Comparison of ENCODE assay signal across 23 cellular contexts in the genomic region with DNA sequence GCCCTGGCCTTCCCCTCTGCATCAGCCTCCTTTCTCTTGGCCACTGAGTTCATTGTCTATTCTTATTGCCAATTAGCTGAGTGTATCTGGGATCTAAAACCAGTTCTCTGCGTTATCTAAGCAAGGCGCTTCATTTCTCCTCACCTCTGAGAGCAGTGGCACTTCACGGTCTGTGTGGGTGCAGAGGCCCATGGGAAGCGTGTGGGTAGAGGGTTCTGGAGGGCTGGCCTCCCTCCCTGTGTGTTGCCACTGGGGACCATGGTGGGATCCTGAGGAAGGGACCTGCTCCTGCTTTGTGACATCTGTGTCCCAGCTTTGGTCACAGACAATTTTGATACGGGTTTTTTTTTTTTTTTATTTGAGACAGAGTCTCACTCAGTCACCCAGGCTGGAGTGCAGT. TPM values are rescaled to one million over a fixed set of nuclear protein-coding genes. Genes with fewer than 3 reads are reported as not detected.
DNase-seq lines count a peak whose midpoint lies in the region; ATAC-seq, FAIRE-seq and TF ChIP-seq lines count a peak whose summit lies in the region.
"Had no signal": no experiment of that assay in that cellular context is flagged by ENCODE, and none has a peak within 500 bp of the region (broad histone marks: within the 10 kb centered on the region; RNA-seq: fewer than 3 reads in every experiment).

No MANE protein-coding gene starts in this region.

- WGBS in neuronal stem cell (ENCODE audit: extremely low coverage in 2 of 2, insufficient read length in 2 of 2, insufficient replicate concordance in 1 of 2), 2 donors: no CpG with 5 or more reads among the region's 5 CpGs
- WGBS in smooth muscle cell (ENCODE audit: low lambda C conversion rate): 76% methylated on average over 5 of the region's 5 CpGs

- no peak overlapping the region for H3K9ac ChIP-seq in neuronal stem cell (ENCODE audit: low read depth, low read length, poor library complexity)
- no peak overlapping the region for H3K9ac ChIP-seq in smooth muscle cell (ENCODE audit: low read depth)

- no peak overlapping the region for H2BK5ac ChIP-seq in neuronal stem cell (ENCODE audit: low read length)

- no peaks in the 10 kb centered on the region for H3K9me3 Mint-ChIP-seq in T-helper 1 cell treated with Interleukin-12 subunit alpha and Interleukin-12 subunit beta and Interleukin-4 antibody, amounts not matched to agents 30 μg/mL and 1 μg/mL, for 36 hours
- no peaks in the 10 kb centered on the region for H3K9me3 Mint-ChIP-seq in activated naive CD8-positive, alpha-beta T cell treated with anti-CD3 and anti-CD28 coated beads, Interleukin-2, amount 10 ng/mL, durations not matched to agents 7 days and 5 days

- no peak overlapping the region for H2BK120ac ChIP-seq in neuronal stem cell (ENCODE audit: low read depth, low read length)

- H3K27me3 Mint-ChIP-seq in T-helper 1 cell treated with Interleukin-12 subunit alpha and Interleukin-12 subunit beta and Interleukin-4 antibody, amounts not matched to agents 30 μg/mL and 1 μg/mL, for 36 hours (ENCODE audit: low read depth): no peaks in the 10 kb centered on the region
- no peaks in the 10 kb centered on the region for H3K27me3 Mint-ChIP-seq in activated naive CD8-positive, alpha-beta T cell treated with anti-CD3 and anti-CD28 coated beads, Interleukin-2, amount 10 ng/mL, durations not matched to agents 7 days and 5 days
- H3K27me3 Mint-ChIP-seq: progenitor cell of endocrine pancreas had no signal

- H3F3A ChIP-seq in smooth muscle cell (ENCODE audit: low read depth): peaks cover 9% of the 10 kb centered on the region

- H3K4me1 Mint-ChIP-seq in T-helper 1 cell treated with Interleukin-12 subunit alpha and Interleukin-12 subunit beta and Interleukin-4 antibody, amounts not matched to agents 30 μg/mL and 1 μg/mL, for 36 hours (ENCODE audit: low read depth): peaks cover 2% of the 10 kb centered on the region
- peaks cover 6% of the 10 kb centered on the region for H3K4me1 Mint-ChIP-seq in activated naive CD8-positive, alpha-beta T cell treated with anti-CD3 and anti-CD28 coated beads, Interleukin-2, amount 10 ng/mL, durations not matched to agents 7 days and 5 days

- H4K8ac ChIP-seq in neuronal stem cell (ENCODE audit: low read depth, low read length): no peak overlapping the region

- peak overlapping the region; percentile 35 for H3K27ac ChIP-seq in neuronal stem cell (replicated peaks; ENCODE audit: low read length)
- no peak overlapping the region for H3K27ac ChIP-seq in smooth muscle cell (ENCODE audit: low read depth)
- H3K27ac ChIP-seq: 22Rv1, esophagus squamous epithelium, skin epidermis, suprapubic skin had no signal

- H3K4me3 ChIP-seq in neuronal stem cell (ENCODE audit: low read length in 2 of 2) (no peak overlapping the region), smooth muscle cell (no peak overlapping the region)
- H3K4me3 ChIP-seq: esophagus squamous epithelium, left lung, MG63, skin epidermis, suprapubic skin had no signal

- peaks cover 36% of the 10 kb centered on the region for H3K36me3 Mint-ChIP-seq in T-helper 1 cell treated with Interleukin-12 subunit alpha and Interleukin-12 subunit beta and Interleukin-4 antibody, amounts not matched to agents 30 μg/mL and 1 μg/mL, for 36 hours (ENCODE audit: low read depth)
- H3K36me3 Mint-ChIP-seq in activated naive CD8-positive, alpha-beta T cell treated with anti-CD3 and anti-CD28 coated beads, Interleukin-2, amount 10 ng/mL, durations not matched to agents 7 days and 5 days: peaks cover 20% of the 10 kb centered on the region

- H3K14ac ChIP-seq in neuronal stem cell (ENCODE audit: low read length): no peak overlapping the region

- H2AFZ ChIP-seq in neuronal stem cell (ENCODE audit: low read length) (no peak overlapping the region), smooth muscle cell (ENCODE audit: low read depth) (no peak overlapping the region)

- no peak for FAIRE-seq in GM12892 (lab: Jason Lieb, UNC)

- DNase-seq in T-helper 1 cell (no peak), GM12892 (ENCODE audit: insufficient read length) (no peak), neuronal stem cell (ENCODE audit: low spot score) (no peak), GOT3 (lab: John Stamatoyannopoulos, UW) (no peak), smooth muscle cell (lab: John Stamatoyannopoulos, UW; ENCODE audit: unreplicated experiment) (no peak)
- no peak for DNase-seq in activated naive CD8-positive, alpha-beta T cell treated with anti-CD3 and anti-CD28 coated beads, Interleukin-2, amount 10 ng/mL, durations not matched to agents 7 days and 5 days
- DNase-seq: activated CD4-positive, alpha-beta T cell treated with anti-CD3 and anti-CD28 coated beads, Interleukin-2, amount 50 U/mL, for 1 hour; activated T-cell treated with anti-CD3 and anti-CD28 coated beads, Interleukin-2, amount 50 U/mL, for 1 hour; amygdala; central memory CD4-positive, alpha-beta T cell; esophagus squamous epithelium; GF-D8; left lung; MG63; NCI-H1694; NCI-H226; stimulated activated CD4-positive, alpha-beta T cell treated with anti-CD3 and anti-CD28 coated beads, Interleukin-4, amount 100 ng/mL, for 1 hour had no signal

- TF ChIP-seq CTCF in smooth muscle cell (IDR thresholded peaks at IDR 0.05; ENCODE audit: borderline replicate concordance, insufficient read depth, poor library complexity, severe bottlenecking): no peak

- H3K79me2 ChIP-seq in smooth muscle cell (ENCODE audit: low read depth): no peaks in the 10 kb centered on the region

- POLR2A ChIA-PET in activated naive CD8-positive, alpha-beta T cell treated with anti-CD3 and anti-CD28 coated beads, Interleukin-2, amount 10 ng/mL, durations not matched to agents 7 days and 5 days (lab: Charles Lee): no interaction called here

- no peaks in the 10 kb centered on the region for H3K27me3 ChIP-seq in neuronal stem cell (ENCODE audit: control insufficient read depth in 3 of 3, insufficient read depth in 3 of 3, low read depth in 1 of 3, low read length in 3 of 3)
- no peaks in the 10 kb centered on the region for H3K27me3 ChIP-seq in smooth muscle cell (ENCODE audit: low read depth)
- H3K27me3 ChIP-seq: esophagus squamous epithelium, left lung, MG63, suprapubic skin had no signal

- H4K20me1 ChIP-seq in smooth muscle cell (ENCODE audit: low read depth): peaks cover 12% of the 10 kb centered on the region

- no peaks in the 10 kb centered on the region for H3K79me1 ChIP-seq in neuronal stem cell (ENCODE audit: low read depth, low read length)

- H3K27ac Mint-ChIP-seq in T-helper 1 cell treated with Interleukin-12 subunit alpha and Interleukin-12 subunit beta and Interleukin-4 antibody, amounts not matched to agents 30 μg/mL and 1 μg/mL, for 36 hours: peak overlapping the region; percentile 52
- H3K27ac Mint-ChIP-seq in activated naive CD8-positive, alpha-beta T cell treated with anti-CD3 and anti-CD28 coated beads, Interleukin-2, amount 10 ng/mL, durations not matched to agents 7 days and 5 days: no peak overlapping the region
- H3K27ac Mint-ChIP-seq: progenitor cell of endocrine pancreas had no signal

- no peak overlapping the region for H3K23ac ChIP-seq in neuronal stem cell (ENCODE audit: low read depth, low read length, poor library complexity)

- H3K4ac ChIP-seq in neuronal stem cell (ENCODE audit: low read length): no peak overlapping the region

- no peak overlapping the region for H2AK5ac ChIP-seq in neuronal stem cell (ENCODE audit: low read depth, low read length)

- ATAC-seq in activated naive CD8-positive, alpha-beta T cell treated with anti-CD3 and anti-CD28 coated beads, Interleukin-2, amount 10 ng/mL, durations not matched to agents 7 days and 5 days (ENCODE audit: low read depth): peak; percentile 28
- no peak for ATAC-seq in GM21825 (IDR thresholded peaks at IDR 0.05; ENCODE audit: unreplicated experiment)
- ATAC-seq: left lung had no signal

- H3K4me1 ChIP-seq in neuronal stem cell (ENCODE audit: control insufficient read depth in 2 of 2, insufficient read depth in 1 of 2, low read depth in 1 of 2, low read length in 2 of 2) (peaks cover 0 to 13% of the 10 kb centered on the region in 2 donors), smooth muscle cell (ENCODE audit: low read depth) (peaks cover 9% of the 10 kb centered on the region)
- H3K4me1 ChIP-seq: suprapubic skin had no signal

- no peak overlapping the region for H4K91ac ChIP-seq in neuronal stem cell (ENCODE audit: low read depth, low read length, poor library complexity)

- H3K36me3 ChIP-seq in neuronal stem cell (replicated peaks in 1 of 2; ENCODE audit: control insufficient read depth in 2 of 2, insufficient read depth in 2 of 2, low read length in 2 of 2): peaks cover 9 to 46% of the 10 kb centered on the region in 2 donors
- H3K36me3 ChIP-seq in smooth muscle cell (ENCODE audit: low read depth): peaks cover 9% of the 10 kb centered on the region
- H3K36me3 ChIP-seq: MG63 had no signal

- peak; percentile 52; the same call in 1 of the 2 replicates for TF ChIP-seq POLR2A in GM12892 (IDR thresholded peaks at IDR 0.05; ENCODE audit: low read depth, low read length)

- no peak overlapping the region for H2BK15ac ChIP-seq in neuronal stem cell (ENCODE audit: low read length)

- no peak overlapping the region for H3K18ac ChIP-seq in neuronal stem cell (ENCODE audit: low read length)

- no peak overlapping the region for H3K4me3 Mint-ChIP-seq in T-helper 1 cell treated with Interleukin-12 subunit alpha and Interleukin-12 subunit beta and Interleukin-4 antibody, amounts not matched to agents 30 μg/mL and 1 μg/mL, for 36 hours
- no peak overlapping the region for H3K4me3 Mint-ChIP-seq in activated naive CD8-positive, alpha-beta T cell treated with anti-CD3 and anti-CD28 coated beads, Interleukin-2, amount 10 ng/mL, durations not matched to agents 7 days and 5 days

- H3K4me2 ChIP-seq in neuronal stem cell (ENCODE audit: insufficient read depth, low read length, poor library complexity, severe bottlenecking) (no peak overlapping the region), smooth muscle cell (no peak overlapping the region)

- H3K9me3 ChIP-seq in neuronal stem cell (replicated peaks in 1 of 2; ENCODE audit: control insufficient read depth in 2 of 2, insufficient read depth in 1 of 2, low read depth in 1 of 2, low read length in 2 of 2): no peaks in the 10 kb centered on the region
- no peaks in the 10 kb centered on the region for H3K9me3 ChIP-seq in smooth muscle cell (replicated peaks; ENCODE audit: low read depth)
- H3K9me3 ChIP-seq: esophagus squamous epithelium, left lung, MG63, suprapubic skin had no signal

- H2BK12ac ChIP-seq in neuronal stem cell (ENCODE audit: low read length): no peak overlapping the region

RNA-seq across cellular contexts. Expression of a gene that starts 32.7 kb away (rescaled TPM):
- 79.9 TPM for polyA plus RNA-seq in GM12892 (2012; ENCODE audit: missing spikeins)
- total RNA-seq in activated naive CD8-positive, alpha-beta T cell treated with anti-CD3 and anti-CD28 coated beads, Interleukin-2, amount 10 ng/mL, durations not matched to agents 7 days and 5 days: 10 to 100 TPM; 92.5 to 94.2 TPM
- polyA plus RNA-seq in neuronal stem cell (2013, experiment 1 of 2): 7.8 TPM
- polyA plus RNA-seq in neuronal stem cell (2013, experiment 2 of 2): 8.3 TPM
- total RNA-seq in smooth muscle cell: 43.6 and 45.0 TPM in 2 replicates
- polyA plus RNA-seq in smooth muscle cell: 23.1 and 29.0 TPM in 2 replicates
